In genomic region chr2:168049609-168050008, GRCh38 we compare ENCODE assay signal across 25 cellular contexts.
DNase-seq lines count a peak whose midpoint lies in the region; ATAC-seq, FAIRE-seq and TF ChIP-seq lines count a peak whose summit lies in the region.
"Had no signal": no experiment of that assay in that cellular context is flagged by ENCODE, and none has a peak within 500 bp of the region (broad histone marks: within the 10 kb centered on the region; RNA-seq: fewer than 3 reads in every experiment).

No MANE protein-coding gene starts in this region.

- H3K4me1 ChIP-seq in pancreas, result peaks cover 0 to 3% (median 0%) of the 10 kb centered on the region in 3 donors
- H3K4me1 ChIP-seq: BE2C had no signal

- no peak for TF ChIP-seq CTCF in WERI-Rb-1 (IDR thresholded peaks at IDR 0.05; ENCODE audit: low read depth, low read length)
- TF ChIP-seq CTCF in bronchial epithelial cell (IDR thresholded peaks at IDR 0.05; ENCODE audit: insufficient read depth, low read length, severe bottlenecking), result no peak
- no peak for TF ChIP-seq CTCF in pancreas (IDR thresholded peaks at IDR 0.05)

- H3K27me3 Mint-ChIP-seq in stimulated activated naive B cell treated with anti-CD40 and anti-IgM and Interleukin-4, amounts not matched to agents 10 μg/mL and 1 μg/mL and 100 μg/mL, for 72 hours, result no peaks in the 10 kb centered on the region
- H3K27me3 Mint-ChIP-seq: CD4-positive, alpha-beta memory T cell; CD4-positive, CD25-positive, alpha-beta regulatory T cell; CD8-positive, alpha-beta memory T cell had no signal

- H3K27ac Mint-ChIP-seq in stimulated activated naive B cell treated with anti-CD40 and anti-IgM and Interleukin-4, amounts not matched to agents 10 μg/mL and 1 μg/mL and 100 μg/mL, for 72 hours, result peak overlapping the region; percentile 68
- H3K27ac Mint-ChIP-seq: CD14-positive monocyte; CD4-positive, alpha-beta memory T cell had no signal

- H3K4me1 Mint-ChIP-seq in stimulated activated naive B cell treated with anti-CD40 and anti-IgM and Interleukin-4, amounts not matched to agents 10 μg/mL and 1 μg/mL and 100 μg/mL, for 72 hours, result peaks cover 13 to 17% of the 10 kb centered on the region in 2 donors

- WGBS in pancreas, 2 donors, result 37 to 47% methylated on average over 2 of the region's 2 CpGs

- ATAC-seq in pancreas (peak; percentile 34 to 81 (median 64)), Right ventricle myocardium superior (ENCODE audit: poor library complexity) (no peak), HG03354 (IDR thresholded peaks at IDR 0.05; ENCODE audit: poor library complexity, severe bottlenecking, unreplicated experiment) (no peak)
- ATAC-seq in stimulated activated naive B cell treated with anti-CD40 and anti-IgM and Interleukin-4, amounts not matched to agents 10 μg/mL and 1 μg/mL and 100 μg/mL, for 72 hours (replicated peaks), result no peak

- peak overlapping the region; percentile 45; the same call in 1 of the 2 replicates for H3K27ac ChIP-seq in WERI-Rb-1
- no peak overlapping the region for H3K27ac ChIP-seq in pancreas
- H3K27ac ChIP-seq: BLaER1 had no signal

- intact Hi-C loops in pancreas (cut with DNase I) (no loop called here), Right ventricle myocardium superior (cut with DNase I) (no loop called here)

- DNase-seq in WERI-Rb-1, result no peak
- no peak for DNase-seq in bronchial epithelial cell (ENCODE audit: low read depth)
- no peak for DNase-seq in pancreas
- no peak for DNase-seq in stimulated activated naive B cell treated with anti-CD40 and anti-IgM and Interleukin-4, amounts not matched to agents 10 μg/mL and 1 μg/mL and 100 μg/mL, for 72 hours
- no peak for DNase-seq in COLO829 (ENCODE audit: low spot score)
- DNase-seq in Right ventricle myocardium superior, result no peak
- DNase-seq: 8988T; ACHN; BE2C; C1 segment of cervical spinal cord; Caco-2; Calu3; CD4-positive, alpha-beta memory T cell; CD4-positive, CD25-positive, alpha-beta regulatory T cell; CD8-positive, alpha-beta memory T cell; DMS79 treated with DMSO at 0.1 percent for 48 hours; GF-D8 had no signal

- H3K9me3 Mint-ChIP-seq in stimulated activated naive B cell treated with anti-CD40 and anti-IgM and Interleukin-4, amounts not matched to agents 10 μg/mL and 1 μg/mL and 100 μg/mL, for 72 hours, result peaks cover 0 to 2% of the 10 kb centered on the region in 2 donors
- H3K9me3 Mint-ChIP-seq: CD14-positive monocyte; CD4-positive, alpha-beta memory T cell; CD4-positive, CD25-positive, alpha-beta regulatory T cell; CD8-positive, alpha-beta memory T cell had no signal

- H3K36me3 ChIP-seq in WERI-Rb-1 (no peaks in the 10 kb centered on the region), bronchial epithelial cell (ENCODE audit: control insufficient read depth, insufficient read depth, low read length) (no peaks in the 10 kb centered on the region), pancreas (no peaks in the 10 kb centered on the region)
- H3K36me3 ChIP-seq: BE2C had no signal

- H3K27me3 ChIP-seq in WERI-Rb-1 (ENCODE audit: insufficient read depth, low read depth, severe bottlenecking) (no peaks in the 10 kb centered on the region), bronchial epithelial cell (ENCODE audit: control insufficient read depth, insufficient read depth, low read length) (no peaks in the 10 kb centered on the region), pancreas (no peaks in the 10 kb centered on the region)
- H3K27me3 ChIP-seq: BE2C, BLaER1 had no signal

- no peak overlapping the region for H3K4me3 ChIP-seq in WERI-Rb-1 (ENCODE audit: low read depth, low read length)
- H3K4me3 ChIP-seq in bronchial epithelial cell (ENCODE audit: low read depth, low read length), result no peak overlapping the region
- H3K4me3 ChIP-seq in pancreas, result no peak overlapping the region
- H3K4me3 ChIP-seq: BLaER1 had no signal

- peaks cover 22 to 24% of the 10 kb centered on the region in 2 donors for H3K36me3 Mint-ChIP-seq in stimulated activated naive B cell treated with anti-CD40 and anti-IgM and Interleukin-4, amounts not matched to agents 10 μg/mL and 1 μg/mL and 100 μg/mL, for 72 hours

- H3K9me3 ChIP-seq in WERI-Rb-1 (ENCODE audit: severe bottlenecking) (no peaks in the 10 kb centered on the region), pancreas (no peaks in the 10 kb centered on the region)
- H3K9me3 ChIP-seq: BE2C, Caco-2 had no signal

- no peak overlapping the region for H3K4me3 Mint-ChIP-seq in stimulated activated naive B cell treated with anti-CD40 and anti-IgM and Interleukin-4, amounts not matched to agents 10 μg/mL and 1 μg/mL and 100 μg/mL, for 72 hours
- H3K4me3 Mint-ChIP-seq: CD14-positive monocyte; CD4-positive, alpha-beta memory T cell; CD4-positive, CD25-positive, alpha-beta regulatory T cell; CD8-positive, alpha-beta memory T cell had no signal

- FAIRE-seq in bronchial epithelial cell (lab: Jason Lieb, UNC) (peak; percentile 68), pancreas (lab: Jason Lieb, UNC) (no peak)
- FAIRE-seq: A204.1, D721Med, G401.6, GM12891, GM19239 had no signal

Comparison
In these comparisons a context has a peak if more than half of its experiments do, and no peak if none do; other contexts are left out.
1. ATAC-seq: peak in pancreas (4 of 4); none in stimulated activated naive B cell treated with anti-CD40 and anti-IgM and Interleukin-4, amounts not matched to agents 10 μg/mL and 1 μg/mL and 100 μg/mL, for 72 hours (0 of 2), Right ventricle myocardium superior (single experiment) and HG03354 (single experiment).